ENCODE assay signal across 20 cellular contexts in genomic region chr4:129254126-129254525, GRCh38.
DNase-seq lines count a peak whose midpoint lies in the region; TF ChIP-seq lines count a peak whose summit lies in the region.
"Had no signal": no experiment of that assay in that cellular context is flagged by ENCODE, and none has a peak within 500 bp of the region (broad histone marks: within the 10 kb centered on the region; RNA-seq: fewer than 3 reads in every experiment).

No MANE protein-coding gene starts in this region.

- in situ Hi-C loops in SK-MEL-5 (cut with HindIII; ENCODE audit: low pct_unique_long_range_greater_than_20kb, low sequenced_read_pairs): no loop called here

- POLR2A ChIA-PET in HEK293T (lab: Yijun Ruan, JAX): no interaction called here

- H3K4me3 ChIP-seq in choroid plexus epithelial cell (ENCODE audit: low read depth, low read length): no peak overlapping the region
- H3K4me3 ChIP-seq: A549, PC-9 had no signal

- CTCF ChIA-PET in HEK293T (lab: Yijun Ruan, JAX): no interaction called here

- DNase-seq in SK-MEL-5 (ENCODE audit: low read depth, low spot score) (peak; percentile 23), choroid plexus epithelial cell (ENCODE audit: low read depth) (peak; percentile 34), medulla oblongata (ENCODE audit: extremely low spot score) (peak; percentile 3), superior temporal gyrus (ENCODE audit: extremely low spot score) (peak; percentile 30), HEK293T (ENCODE audit: extremely low spot score) (no peak), NCI-H146 (lab: John Stamatoyannopoulos, UW) (no peak), mucosa of gallbladder (ENCODE audit: low spot score) (no peak)
- DNase-seq: BE2C, H9, KBM-7, NCI-H1092 treated with DMSO at 0.1 percent for 48 hours, NCI-H1436 treated with DMSO at 0.1 percent for 48 hours, NCI-H2029, NCI-H226, NCI-H510A treated with DMSO at 0.1 percent for 48 hours, NCI-H748 treated with DMSO at 0.1 percent for 48 hours, PC-9, SHP77 treated with DMSO at 0.1 percent for 48 hours, SK-N-SH had no signal

- TF ChIP-seq CTCF in choroid plexus epithelial cell (conservative IDR thresholded peaks at IDR 0.05; ENCODE audit: low read depth, low read length): no peak

TF ChIP-seq in HEK293T, 16 proteins besides CTCF, POLR2A, EP300 and RAD21:
- TF ChIP-seq FOXA1 (IDR thresholded peaks at IDR 0.05) (no peak), PKNOX1 (IDR thresholded peaks at IDR 0.05) (no peak), L3MBTL2 (conservative IDR thresholded peaks at IDR 0.05) (no peak), HDGF (IDR thresholded peaks at IDR 0.05; ENCODE audit: borderline replicate concordance) (no peak), ZNF384 (IDR thresholded peaks at IDR 0.05) (no peak), FOXK2 (IDR thresholded peaks at IDR 0.05) (no peak), LEF1 (IDR thresholded peaks at IDR 0.05; ENCODE audit: borderline replicate concordance) (no peak), SUZ12 (IDR thresholded peaks at IDR 0.05) (no peak)
TF ChIP-seq in HEK293T: peak in this region for 0.

Comparison
In these comparisons a context has a peak if more than half of its experiments do, and no peak if none do; other contexts are left out.
1. DNase-seq: peak in SK-MEL-5 (single experiment), choroid plexus epithelial cell (single experiment), medulla oblongata (single experiment) and superior temporal gyrus (single experiment); none in HEK293T (single experiment), NCI-H146 (single experiment) and mucosa of gallbladder (single experiment).